ENCODE assay signal across 17 cellular contexts in genomic region chr7:111985802-111986201, GRCh38.
DNase-seq lines count a peak whose midpoint lies in the region; ATAC-seq and TF ChIP-seq lines count a peak whose summit lies in the region.
"Had no signal": no experiment of that assay in that cellular context is flagged by ENCODE, and none has a peak within 500 bp of the region (broad histone marks: within the 10 kb centered on the region; RNA-seq: fewer than 3 reads in every experiment).

No MANE protein-coding gene starts in this region.

- no peak for ATAC-seq in Right ventricle myocardium superior (ENCODE audit: poor library complexity)
- peak; percentile 57 for ATAC-seq in esophagus mucosa
- ATAC-seq: GM12878, HepG2 had no signal

- peaks cover 30% of the 10 kb centered on the region for H3K36me3 ChIP-seq in left ventricle myocardium inferior
- no peaks in the 10 kb centered on the region for H3K36me3 ChIP-seq in CD8-positive, alpha-beta memory T cell (ENCODE audit: insufficient read depth, low read length)
- H3K36me3 ChIP-seq: BLaER1, HAP-1 had no signal

- H3K27me3 ChIP-seq in left ventricle myocardium inferior (ENCODE audit: low read depth): no peaks in the 10 kb centered on the region
- H3K27me3 ChIP-seq in CD8-positive, alpha-beta memory T cell (ENCODE audit: insufficient read depth, low read length, poor library complexity, severe bottlenecking): no peaks in the 10 kb centered on the region
- H3K27me3 ChIP-seq: BLaER1 had no signal

- H3K27me3 Mint-ChIP-seq in dendritic cell treated with granulocyte-macrophage colony-stimulating factor and Interleukin-4, amounts not matched to agents 40 ng/mL and 50 ng/mL, for 4 days: no peaks in the 10 kb centered on the region
- H3K27me3 Mint-ChIP-seq in CD8-positive, alpha-beta memory T cell: peaks cover 1 to 3% of the 10 kb centered on the region in 2 donors
- H3K27me3 Mint-ChIP-seq: CD4-positive, CD25-positive, alpha-beta regulatory T cell had no signal

- TF ChIP-seq CTCF in left ventricle myocardium inferior (IDR thresholded peaks at IDR 0.05; ENCODE audit: borderline replicate concordance): no peak

- intact Hi-C loops in left ventricle myocardium inferior (cut with micrococcal nuclease) (no loop called here), Right ventricle myocardium superior (cut with DNase I) (no loop called here)
- intact Hi-C loops in dendritic cell treated with granulocyte-macrophage colony-stimulating factor and Interleukin-4, amounts not matched to agents 40 ng/mL and 50 ng/mL, for 4 days (cut with micrococcal nuclease): loop anchor here (5.0 kb wide), 1 partner anchor 221 kb away; the partner anchor contains the start of genes DOCK4 and ZNF277

- peak overlapping the region; percentile 72 for H3K27ac ChIP-seq in left ventricle myocardium inferior (replicated peaks)
- no peak overlapping the region for H3K27ac ChIP-seq in CD8-positive, alpha-beta memory T cell (ENCODE audit: low read depth, low read length)
- H3K27ac ChIP-seq: BLaER1 had no signal

- H3K36me3 Mint-ChIP-seq in dendritic cell treated with granulocyte-macrophage colony-stimulating factor and Interleukin-4, amounts not matched to agents 40 ng/mL and 50 ng/mL, for 4 days (ENCODE audit: low read depth): peaks cover 84% of the 10 kb centered on the region
- no peaks in the 10 kb centered on the region for H3K36me3 Mint-ChIP-seq in CD8-positive, alpha-beta memory T cell
- H3K36me3 Mint-ChIP-seq: CD4-positive, CD25-positive, alpha-beta regulatory T cell had no signal

- CTCF ChIA-PET in CD8-positive, alpha-beta memory T cell (lab: Charles Lee): no interaction called here

- POLR2A ChIA-PET in CD8-positive, alpha-beta memory T cell (lab: Charles Lee): no interaction called here

- H3K9me3 Mint-ChIP-seq in dendritic cell treated with granulocyte-macrophage colony-stimulating factor and Interleukin-4, amounts not matched to agents 40 ng/mL and 50 ng/mL, for 4 days: no peaks in the 10 kb centered on the region
- peaks cover 0 to 3% (median 0%) of the 10 kb centered on the region in 5 donors for H3K9me3 Mint-ChIP-seq in CD8-positive, alpha-beta memory T cell

- peaks cover 25% of the 10 kb centered on the region for H3K4me1 Mint-ChIP-seq in dendritic cell treated with granulocyte-macrophage colony-stimulating factor and Interleukin-4, amounts not matched to agents 40 ng/mL and 50 ng/mL, for 4 days (ENCODE audit: low read depth)
- no peaks in the 10 kb centered on the region for H3K4me1 Mint-ChIP-seq in CD8-positive, alpha-beta memory T cell
- H3K4me1 Mint-ChIP-seq: CD4-positive, CD25-positive, alpha-beta regulatory T cell had no signal

- no peak overlapping the region for H3K4me3 Mint-ChIP-seq in dendritic cell treated with granulocyte-macrophage colony-stimulating factor and Interleukin-4, amounts not matched to agents 40 ng/mL and 50 ng/mL, for 4 days
- no peak overlapping the region for H3K4me3 Mint-ChIP-seq in CD8-positive, alpha-beta memory T cell
- H3K4me3 Mint-ChIP-seq: CD4-positive, CD25-positive, alpha-beta regulatory T cell had no signal

- no peak for DNase-seq in left ventricle myocardium inferior
- DNase-seq in Right ventricle myocardium superior: no peak
- no peak for DNase-seq in NCI-H446 treated with DMSO at 0.1 percent for 48 hours (lab: John Stamatoyannopoulos, UW)
- no peak for DNase-seq in retina
- no peak for DNase-seq in OCI-M1 (lab: John Stamatoyannopoulos, UW)
- DNase-seq in CD8-positive, alpha-beta memory T cell: no peak
- DNase-seq: 8988T; AML-193; Calu3; CD4-positive, CD25-positive, alpha-beta regulatory T cell; DMS 273 treated with DMSO at 0.1 percent for 48 hours had no signal

- H3K4me3 ChIP-seq in left ventricle myocardium inferior: no peak overlapping the region
- H3K4me3 ChIP-seq in CD8-positive, alpha-beta memory T cell (ENCODE audit: low read length): no peak overlapping the region
- H3K4me3 ChIP-seq: BLaER1, GM12878, HAP-1 had no signal

- H3K27ac Mint-ChIP-seq in dendritic cell treated with granulocyte-macrophage colony-stimulating factor and Interleukin-4, amounts not matched to agents 40 ng/mL and 50 ng/mL, for 4 days: peak overlapping the region; percentile 72
- no peak overlapping the region for H3K27ac Mint-ChIP-seq in CD8-positive, alpha-beta memory T cell
- H3K27ac Mint-ChIP-seq: CD4-positive, CD25-positive, alpha-beta regulatory T cell had no signal

- peaks cover 20% of the 10 kb centered on the region for H3K4me1 ChIP-seq in left ventricle myocardium inferior
- H3K4me1 ChIP-seq in CD8-positive, alpha-beta memory T cell (ENCODE audit: insufficient read depth, low read length): no peaks in the 10 kb centered on the region
- H3K4me1 ChIP-seq: HAP-1 had no signal

- H3K9me3 ChIP-seq in left ventricle myocardium inferior (replicated peaks): no peaks in the 10 kb centered on the region
- no peaks in the 10 kb centered on the region for H3K9me3 ChIP-seq in CD8-positive, alpha-beta memory T cell (ENCODE audit: low read length)
- H3K9me3 ChIP-seq: BLaER1, HAP-1 had no signal
